In genomic region chr2:26035110-26035728, GRCh38 we compare ENCODE assay signal across 8 cellular contexts. TPM values are rescaled to one million over a fixed set of nuclear protein-coding genes. Genes with fewer than 3 reads are reported as not detected.
DNase-seq lines count a peak whose midpoint lies in the region; ATAC-seq and TF ChIP-seq lines count a peak whose summit lies in the region.

No MANE protein-coding gene starts in this region.

- DNase-seq in Daoy (ENCODE audit: low read depth) (peak; percentile 12), neural crest cell (ENCODE audit: low read depth, low spot score) (no peak), NCI-H1092 treated with DMSO at 0.1 percent for 48 hours (lab: John Stamatoyannopoulos, UW) (no peak), omental fat pad (ENCODE audit: low spot score) (no peak), T-helper 9 cell (no peak)

- peaks cover 27% of the 10 kb centered on the region for H3K4me1 Mint-ChIP-seq in neural crest cell

- ATAC-seq in omental fat pad (ENCODE audit: low FRiP score) (no peak), GM19463 (IDR thresholded peaks at IDR 0.05; ENCODE audit: unreplicated experiment) (no peak)

- no peaks in the 10 kb centered on the region; the same call in 1 of the 2 replicates for H4K20me1 ChIP-seq in OCI-LY1 (ENCODE audit: insufficient read depth, low read length)

- peaks cover 60% of the 10 kb centered on the region for H3K79me2 ChIP-seq in OCI-LY1 (ENCODE audit: insufficient read depth, low read length)

- no peaks in the 10 kb centered on the region for H3F3A ChIP-seq in OCI-LY1 (ENCODE audit: insufficient read depth, low read length)

- H3K9me3 ChIP-seq in OCI-LY1 (ENCODE audit: low read length) = no peaks in the 10 kb centered on the region
- H3K9me3 ChIP-seq in endocrine pancreas (ENCODE audit: control insufficient read depth, low read length) = no peaks in the 10 kb centered on the region

- peaks cover 33% of the 10 kb centered on the region for H3K4me1 ChIP-seq in OCI-LY1 (ENCODE audit: insufficient read depth, low read length, severe bottlenecking)
- no peaks in the 10 kb centered on the region for H3K4me1 ChIP-seq in endocrine pancreas (ENCODE audit: control insufficient read depth, insufficient read depth, low read length)

- H3K4me3 Mint-ChIP-seq in neural crest cell = peak overlapping the region; percentile 96

- no peaks in the 10 kb centered on the region for H3K9me2 ChIP-seq in OCI-LY1 (ENCODE audit: low read depth, low read length)

- no peak overlapping the region for H3K27ac ChIP-seq in OCI-LY1 (ENCODE audit: low read depth, low read length, poor library complexity, severe bottlenecking)

- no peaks in the 10 kb centered on the region for H3K9me3 Mint-ChIP-seq in neural crest cell

- peak overlapping the region; percentile 89 for H3K27ac Mint-ChIP-seq in neural crest cell (ENCODE audit: unreplicated experiment)

- no peak overlapping the region for H2AFZ ChIP-seq in OCI-LY1 (ENCODE audit: low read length)

- H3K9ac ChIP-seq in OCI-LY1 (ENCODE audit: low read length) (peak overlapping the region; percentile 98), endocrine pancreas (ENCODE audit: control insufficient read depth, insufficient read depth, low read length) (peak overlapping the region; percentile 78)

- H3K4me3 ChIP-seq in OCI-LY1 (ENCODE audit: low read depth, low read length, poor library complexity, severe bottlenecking) (peak overlapping the region; percentile 99), endocrine pancreas (ENCODE audit: control insufficient read depth, insufficient read depth, low read length) (peak overlapping the region; percentile 99)

- TF ChIP-seq CTCF in OCI-LY1 (IDR thresholded peaks at IDR 0.05; ENCODE audit: low read length) (no peak), neural crest cell (conservative IDR thresholded peaks at IDR 0.05) (no peak), omental fat pad (IDR thresholded peaks at IDR 0.05) (no peak)

- H3K27me3 Mint-ChIP-seq in neural crest cell (ENCODE audit: low read depth) = no peaks in the 10 kb centered on the region

- H3K36me3 ChIP-seq in OCI-LY1 (ENCODE audit: insufficient read depth, low read length) (peaks cover 19% of the 10 kb centered on the region), endocrine pancreas (ENCODE audit: control insufficient read depth, insufficient read depth, low read length) (no peaks in the 10 kb centered on the region)

- no peaks in the 10 kb centered on the region for H3K27me3 ChIP-seq in OCI-LY1 (ENCODE audit: insufficient read depth, low read length)
- H3K27me3 ChIP-seq in endocrine pancreas (ENCODE audit: control insufficient read depth, insufficient read depth, low read length) = no peaks in the 10 kb centered on the region

- peak overlapping the region; percentile 99 for H3K4me2 ChIP-seq in OCI-LY1 (ENCODE audit: low read length)

- no peaks in the 10 kb centered on the region for H3K36me3 Mint-ChIP-seq in neural crest cell (ENCODE audit: low read depth)

RNA-seq across cellular contexts. Expression of gene RAB10, which starts 1.3 kb away (rescaled TPM):
- 117 and 158 TPM in 2 replicates for total RNA-seq in Daoy (2014; rRNA removed; shearing (Covaris generic))
- total RNA-seq in neural crest cell (112 and 113 TPM in 2 replicates), omental fat pad (100 to 1,000 TPM in 1 of 4 donors, 10 to 100 TPM in 3; 78.3 to 115 (median 86.1) TPM)

RNA-seq across cellular contexts. Expression of gene KIF3C, which starts 52.9 kb away (rescaled TPM):
- total RNA-seq in Daoy (2014; rRNA removed; shearing (Covaris generic)) = 7.8 and 16.9 TPM in 2 replicates
- 50.9 and 56.2 TPM in 2 replicates for total RNA-seq in neural crest cell
- total RNA-seq in omental fat pad = 1 to 10 TPM; 1.2 to 6.2 (median 2.7) TPM
